8 cellular contexts compared by ENCODE assay signal in genomic region chr19:55549500-55550320, GRCh38. TPM values are rescaled to one million over a fixed set of nuclear protein-coding genes. Genes with fewer than 3 reads are reported as not detected.
DNase-seq lines count a peak whose midpoint lies in the region; ATAC-seq and TF ChIP-seq lines count a peak whose summit lies in the region.

No MANE protein-coding gene starts in this region.

- 37 to 74% methylated on average over 32 to 36 of the region's 36 CpGs for WGBS in lung, 2 donors

- no peaks in the 10 kb centered on the region for H3K27me3 ChIP-seq in lung (ENCODE audit: control insufficient read depth, insufficient read depth)

- no peaks in the 10 kb centered on the region for H3K36me3 ChIP-seq in lung (ENCODE audit: control insufficient read depth in 2 of 2, insufficient read depth in 2 of 2, low read length in 2 of 2)

- H3K9me3 ChIP-seq in lung (ENCODE audit: control insufficient read depth in 2 of 2, insufficient read depth in 1 of 2, low read length in 1 of 2): no peaks in the 10 kb centered on the region

- no peaks in the 10 kb centered on the region for H3K9me3 Mint-ChIP-seq in activated naive CD4-positive, alpha-beta T cell treated with anti-CD3 and anti-CD28 coated beads for 36 hours

- DNase-seq in AG09309 (ENCODE audit: low read depth) (peak; percentile 81), HuH-7.5 (ENCODE audit: low spot score) (peak; percentile 66), cardiac fibroblast (ENCODE audit: low read depth in 2 of 2) (peak; percentile 82 to 94), lung (ENCODE audit: low spot score) (no peak)
- no peak for DNase-seq in stimulated activated CD4-positive, alpha-beta T cell treated with anti-CD3 and anti-CD28 coated beads, Interleukin-4, amount 100 ng/mL, for 4 hours
- DNase-seq in activated naive CD4-positive, alpha-beta T cell treated with anti-CD3 and anti-CD28 coated beads for 36 hours: no peak

- H3K4me1 ChIP-seq in lung (ENCODE audit: control insufficient read depth in 2 of 2, insufficient read depth in 2 of 2, low read length in 2 of 2): peaks cover 0 to 4% of the 10 kb centered on the region in 2 donors

- CTCF ChIA-PET in activated naive CD4-positive, alpha-beta T cell treated with anti-CD3 and anti-CD28 coated beads for 36 hours (lab: Charles Lee): no interaction called here

- H3K27ac ChIP-seq in lung (ENCODE audit: low read depth in 1 of 2, low read length in 1 of 2): peak overlapping the region; percentile 9 to 58

- H3K4me1 Mint-ChIP-seq in activated naive CD4-positive, alpha-beta T cell treated with anti-CD3 and anti-CD28 coated beads for 36 hours (ENCODE audit: low read depth): no peaks in the 10 kb centered on the region

- H3K36me3 Mint-ChIP-seq in activated naive CD4-positive, alpha-beta T cell treated with anti-CD3 and anti-CD28 coated beads for 36 hours (ENCODE audit: low read depth): no peaks in the 10 kb centered on the region

- peaks cover 12% of the 10 kb centered on the region for H3K27me3 Mint-ChIP-seq in activated naive CD4-positive, alpha-beta T cell treated with anti-CD3 and anti-CD28 coated beads for 36 hours (ENCODE audit: low read depth)

- H3K4me3 Mint-ChIP-seq in activated naive CD4-positive, alpha-beta T cell treated with anti-CD3 and anti-CD28 coated beads for 36 hours: no peak overlapping the region

- H3K4me3 ChIP-seq in AG09309 (ENCODE audit: control insufficient read depth, low read depth, low read length): peak overlapping the region; percentile 1
- peak overlapping the region in 1 of 2 donors; percentile 37 for H3K4me3 ChIP-seq in cardiac fibroblast (replicated peaks in 1 of 2; ENCODE audit: low read depth in 2 of 2, low read length in 2 of 2)
- no peak overlapping the region for H3K4me3 ChIP-seq in lung

- intact Hi-C loops in activated naive CD4-positive, alpha-beta T cell treated with anti-CD3 and anti-CD28 coated beads for 36 hours (cut with micrococcal nuclease): no loop called here

- TF ChIP-seq CTCF in AG09309 (IDR thresholded peaks at IDR 0.05; ENCODE audit: control insufficient read depth, insufficient read depth, low read depth, low read length, missing control alignments): no peak
- TF ChIP-seq CTCF in cardiac fibroblast (IDR thresholded peaks at IDR 0.05; ENCODE audit: low read depth, low read length): peak; percentile 12
- TF ChIP-seq CTCF in lung (IDR thresholded peaks at IDR 0.05; ENCODE audit: control extremely low read depth, extremely low read depth): no peak

- no peak overlapping the region for H3K27ac Mint-ChIP-seq in activated naive CD4-positive, alpha-beta T cell treated with anti-CD3 and anti-CD28 coated beads for 36 hours

- no peak for ATAC-seq in lung (ENCODE audit: insufficient read depth, low FRiP score)
- ATAC-seq in GM21390 (IDR thresholded peaks at IDR 0.05; ENCODE audit: unreplicated experiment): no peak
- ATAC-seq in GM19023 (IDR thresholded peaks at IDR 0.05; ENCODE audit: unreplicated experiment): no peak

RNA-seq across cellular contexts. Expression of gene SBK3, which starts 4.4 kb away (rescaled TPM):
- 1 to 10 TPM in 1 of 2 donors, not detected in 1; 1.2 TPM for total RNA-seq in lung
- polyA plus RNA-seq in lung: under 1 TPM in 1 of 2 donors, not detected in 1; 0.81 TPM
- not detected for total RNA-seq in activated naive CD4-positive, alpha-beta T cell treated with anti-CD3 and anti-CD28 coated beads for 36 hours

RNA-seq across cellular contexts. Expression of gene SBK2, which starts 12.8 kb away (rescaled TPM):
- under 1 TPM in 1 of 2 donors, not detected in 1; 0.31 TPM for total RNA-seq in lung
- polyA plus RNA-seq in lung: not detected
- total RNA-seq in activated naive CD4-positive, alpha-beta T cell treated with anti-CD3 and anti-CD28 coated beads for 36 hours: not detected

RNA-seq across cellular contexts. Expression of gene ZNF579, which starts 30.9 kb away (rescaled TPM):
- total RNA-seq in lung: 10 to 100 TPM in 1 of 2 donors, 1 to 10 TPM in 1; 4.3 to 20.8 TPM
- 10 to 100 TPM in 1 of 2 donors, 1 to 10 TPM in 1; 6.5 to 13.6 TPM for polyA plus RNA-seq in lung
- total RNA-seq in activated naive CD4-positive, alpha-beta T cell treated with anti-CD3 and anti-CD28 coated beads for 36 hours: 1 to 10 TPM; 6.1 to 6.5 TPM

RNA-seq across cellular contexts. Expression of gene FIZ1, which starts 49.6 kb away (rescaled TPM):
- total RNA-seq in lung: 10 to 100 TPM in 1 of 2 donors, 1 to 10 TPM in 1; 5.6 to 17.6 TPM
- polyA plus RNA-seq in lung: 10 to 100 TPM in 1 of 2 donors, 1 to 10 TPM in 1; 7.5 to 12.3 TPM
- 10 to 100 TPM; 12.8 to 14.8 TPM for total RNA-seq in activated naive CD4-positive, alpha-beta T cell treated with anti-CD3 and anti-CD28 coated beads for 36 hours

RNA-seq across cellular contexts. Expression of gene ZNF524, which starts 50.4 kb away (rescaled TPM):
- total RNA-seq in lung: 10 to 100 TPM; 12.6 to 26.3 TPM
- polyA plus RNA-seq in lung: 10 to 100 TPM; 30.1 to 62.5 TPM
- total RNA-seq in activated naive CD4-positive, alpha-beta T cell treated with anti-CD3 and anti-CD28 coated beads for 36 hours: 10 to 100 TPM; 20.9 to 23.0 TPM

Comparison
In these comparisons a context has a peak if more than half of its experiments do, and no peak if none do; other contexts are left out.
1. DNase-seq: peak in AG09309 (single experiment), HuH-7.5 (single experiment) and cardiac fibroblast (2 of 2); none in lung (single experiment), stimulated activated CD4-positive, alpha-beta T cell treated with anti-CD3 and anti-CD28 coated beads, Interleukin-4, amount 100 ng/mL, for 4 hours (0 of 2) and activated naive CD4-positive, alpha-beta T cell treated with anti-CD3 and anti-CD28 coated beads for 36 hours (single experiment).